ENCODE assay signal across 1 cellular context in the genomic region with DNA sequence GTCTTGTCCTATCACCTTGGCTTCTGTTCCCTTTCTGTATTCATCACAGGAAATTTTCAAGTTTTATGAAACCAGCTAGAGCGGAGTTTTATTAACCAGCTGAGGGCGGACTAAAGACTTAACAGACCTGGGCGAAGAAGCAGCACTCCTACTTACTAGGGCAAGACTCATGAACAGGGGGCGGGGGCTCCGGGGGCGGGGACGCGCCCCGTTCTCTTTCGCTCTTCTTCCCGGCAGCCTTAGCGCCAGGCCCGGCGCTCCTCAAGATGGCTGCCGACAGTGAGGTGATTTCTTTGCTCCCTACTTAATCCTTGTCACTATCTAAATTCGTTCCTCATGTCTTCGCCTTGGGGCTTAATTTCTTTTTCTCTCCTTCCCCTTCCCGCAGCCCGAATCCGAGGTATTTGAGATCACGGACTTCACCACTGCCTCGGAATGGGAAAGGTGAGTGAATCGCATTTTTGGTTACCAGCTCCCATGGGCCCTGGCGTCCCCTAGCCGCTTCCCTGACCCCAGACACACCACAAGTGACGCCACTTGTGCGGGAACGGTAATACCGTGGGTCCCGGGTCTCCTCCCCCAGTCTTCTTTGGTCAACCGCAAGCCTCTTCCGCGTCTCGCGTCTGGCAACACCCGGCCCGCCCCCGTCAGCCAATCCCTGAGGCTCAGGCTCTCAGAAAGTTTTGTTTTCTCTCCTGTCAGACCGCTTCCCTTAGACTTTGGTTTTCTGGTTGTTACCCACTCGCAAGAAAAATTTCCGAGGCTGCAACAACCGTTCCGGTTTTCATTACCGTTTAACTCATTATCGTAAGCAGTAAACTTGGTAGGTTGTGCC.
TF ChIP-seq lines count a peak whose summit lies in the region.

A gene (plus strand): TSS at position 251 of the 835 bp plus-strand sequence. CDS start 16 bp downstream, at position 267.

TF ChIP-seq in K562, 482 proteins besides CTCF, POLR2A, EP300 and RAD21 (continued from another document):
- TF ChIP-seq, protein P1, sequence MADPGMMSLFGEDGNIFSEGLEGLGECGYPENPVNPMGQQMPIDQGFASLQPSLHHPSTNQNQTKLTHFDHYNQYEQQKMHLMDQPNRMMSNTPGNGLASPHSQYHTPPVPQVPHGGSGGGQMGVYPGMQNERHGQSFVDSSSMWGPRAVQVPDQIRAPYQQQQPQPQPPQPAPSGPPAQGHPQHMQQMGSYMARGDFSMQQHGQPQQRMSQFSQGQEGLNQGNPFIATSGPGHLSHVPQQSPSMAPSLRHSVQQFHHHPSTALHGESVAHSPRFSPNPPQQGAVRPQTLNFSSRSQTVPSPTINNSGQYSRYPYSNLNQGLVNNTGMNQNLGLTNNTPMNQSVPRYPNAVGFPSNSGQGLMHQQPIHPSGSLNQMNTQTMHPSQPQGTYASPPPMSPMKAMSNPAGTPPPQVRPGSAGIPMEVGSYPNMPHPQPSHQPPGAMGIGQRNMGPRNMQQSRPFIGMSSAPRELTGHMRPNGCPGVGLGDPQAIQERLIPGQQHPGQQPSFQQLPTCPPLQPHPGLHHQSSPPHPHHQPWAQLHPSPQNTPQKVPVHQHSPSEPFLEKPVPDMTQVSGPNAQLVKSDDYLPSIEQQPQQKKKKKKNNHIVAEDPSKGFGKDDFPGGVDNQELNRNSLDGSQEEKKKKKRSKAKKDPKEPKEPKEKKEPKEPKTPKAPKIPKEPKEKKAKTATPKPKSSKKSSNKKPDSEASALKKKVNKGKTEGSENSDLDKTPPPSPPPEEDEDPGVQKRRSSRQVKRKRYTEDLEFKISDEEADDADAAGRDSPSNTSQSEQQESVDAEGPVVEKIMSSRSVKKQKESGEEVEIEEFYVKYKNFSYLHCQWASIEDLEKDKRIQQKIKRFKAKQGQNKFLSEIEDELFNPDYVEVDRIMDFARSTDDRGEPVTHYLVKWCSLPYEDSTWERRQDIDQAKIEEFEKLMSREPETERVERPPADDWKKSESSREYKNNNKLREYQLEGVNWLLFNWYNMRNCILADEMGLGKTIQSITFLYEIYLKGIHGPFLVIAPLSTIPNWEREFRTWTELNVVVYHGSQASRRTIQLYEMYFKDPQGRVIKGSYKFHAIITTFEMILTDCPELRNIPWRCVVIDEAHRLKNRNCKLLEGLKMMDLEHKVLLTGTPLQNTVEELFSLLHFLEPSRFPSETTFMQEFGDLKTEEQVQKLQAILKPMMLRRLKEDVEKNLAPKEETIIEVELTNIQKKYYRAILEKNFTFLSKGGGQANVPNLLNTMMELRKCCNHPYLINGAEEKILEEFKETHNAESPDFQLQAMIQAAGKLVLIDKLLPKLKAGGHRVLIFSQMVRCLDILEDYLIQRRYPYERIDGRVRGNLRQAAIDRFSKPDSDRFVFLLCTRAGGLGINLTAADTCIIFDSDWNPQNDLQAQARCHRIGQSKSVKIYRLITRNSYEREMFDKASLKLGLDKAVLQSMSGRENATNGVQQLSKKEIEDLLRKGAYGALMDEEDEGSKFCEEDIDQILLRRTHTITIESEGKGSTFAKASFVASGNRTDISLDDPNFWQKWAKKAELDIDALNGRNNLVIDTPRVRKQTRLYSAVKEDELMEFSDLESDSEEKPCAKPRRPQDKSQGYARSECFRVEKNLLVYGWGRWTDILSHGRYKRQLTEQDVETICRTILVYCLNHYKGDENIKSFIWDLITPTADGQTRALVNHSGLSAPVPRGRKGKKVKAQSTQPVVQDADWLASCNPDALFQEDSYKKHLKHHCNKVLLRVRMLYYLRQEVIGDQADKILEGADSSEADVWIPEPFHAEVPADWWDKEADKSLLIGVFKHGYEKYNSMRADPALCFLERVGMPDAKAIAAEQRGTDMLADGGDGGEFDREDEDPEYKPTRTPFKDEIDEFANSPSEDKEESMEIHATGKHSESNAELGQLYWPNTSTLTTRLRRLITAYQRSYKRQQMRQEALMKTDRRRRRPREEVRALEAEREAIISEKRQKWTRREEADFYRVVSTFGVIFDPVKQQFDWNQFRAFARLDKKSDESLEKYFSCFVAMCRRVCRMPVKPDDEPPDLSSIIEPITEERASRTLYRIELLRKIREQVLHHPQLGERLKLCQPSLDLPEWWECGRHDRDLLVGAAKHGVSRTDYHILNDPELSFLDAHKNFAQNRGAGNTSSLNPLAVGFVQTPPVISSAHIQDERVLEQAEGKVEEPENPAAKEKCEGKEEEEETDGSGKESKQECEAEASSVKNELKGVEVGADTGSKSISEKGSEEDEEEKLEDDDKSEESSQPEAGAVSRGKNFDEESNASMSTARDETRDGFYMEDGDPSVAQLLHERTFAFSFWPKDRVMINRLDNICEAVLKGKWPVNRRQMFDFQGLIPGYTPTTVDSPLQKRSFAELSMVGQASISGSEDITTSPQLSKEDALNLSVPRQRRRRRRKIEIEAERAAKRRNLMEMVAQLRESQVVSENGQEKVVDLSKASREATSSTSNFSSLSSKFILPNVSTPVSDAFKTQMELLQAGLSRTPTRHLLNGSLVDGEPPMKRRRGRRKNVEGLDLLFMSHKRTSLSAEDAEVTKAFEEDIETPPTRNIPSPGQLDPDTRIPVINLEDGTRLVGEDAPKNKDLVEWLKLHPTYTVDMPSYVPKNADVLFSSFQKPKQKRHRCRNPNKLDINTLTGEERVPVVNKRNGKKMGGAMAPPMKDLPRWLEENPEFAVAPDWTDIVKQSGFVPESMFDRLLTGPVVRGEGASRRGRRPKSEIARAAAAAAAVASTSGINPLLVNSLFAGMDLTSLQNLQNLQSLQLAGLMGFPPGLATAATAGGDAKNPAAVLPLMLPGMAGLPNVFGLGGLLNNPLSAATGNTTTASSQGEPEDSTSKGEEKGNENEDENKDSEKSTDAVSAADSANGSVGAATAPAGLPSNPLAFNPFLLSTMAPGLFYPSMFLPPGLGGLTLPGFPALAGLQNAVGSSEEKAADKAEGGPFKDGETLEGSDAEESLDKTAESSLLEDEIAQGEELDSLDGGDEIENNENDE (IDR thresholded peaks at IDR 0.05; ENCODE audit: low read depth, low read length), result no peak
